In genomic region chr13:109162248-109163051, GRCh38 we compare ENCODE assay signal across 8 cellular contexts.
DNase-seq lines count a peak whose midpoint lies in the region; ATAC-seq and FAIRE-seq lines count a peak whose summit lies in the region.
"Had no signal": no experiment of that assay in that cellular context is flagged by ENCODE, and none has a peak within 500 bp of the region (broad histone marks: within the 10 kb centered on the region; RNA-seq: fewer than 3 reads in every experiment).

No MANE protein-coding gene starts in this region.

- H3K36me3 ChIP-seq in esophagus (ENCODE audit: control insufficient read depth in 2 of 2, insufficient read depth in 2 of 2, low read length in 1 of 2) = no peaks in the 10 kb centered on the region

- no peak overlapping the region for H3K4me3 ChIP-seq in esophagus (ENCODE audit: low read depth in 1 of 2, low read length in 2 of 2)
- H3K4me3 ChIP-seq: SK-N-MC had no signal

- ATAC-seq in GM18873 (IDR thresholded peaks at IDR 0.05; ENCODE audit: low FRiP score, unreplicated experiment) (peak; percentile 83), HG02610 (IDR thresholded peaks at IDR 0.05; ENCODE audit: unreplicated experiment) (peak; percentile 80)

- peak; percentile 97 for DNase-seq in MV-4-11 (lab: John Stamatoyannopoulos, UW)
- no peak for DNase-seq in RCC 7860 (ENCODE audit: low spot score)
- DNase-seq in urothelium cell line (ENCODE audit: low spot score) = no peak
- no peak for DNase-seq in SK-N-DZ (ENCODE audit: low spot score)

- peak overlapping the region; percentile 41 to 61 for H3K27ac ChIP-seq in esophagus (ENCODE audit: low read depth in 2 of 2, low read length in 1 of 2)
- H3K27ac ChIP-seq: SK-N-MC had no signal

- H3K9me3 ChIP-seq in esophagus (ENCODE audit: control insufficient read depth in 2 of 2, insufficient read depth in 1 of 2, low read depth in 1 of 2, low read length in 1 of 2) = no peaks in the 10 kb centered on the region

- H3K4me1 ChIP-seq in esophagus (ENCODE audit: control insufficient read depth in 2 of 2, insufficient read depth in 2 of 2, low read length in 1 of 2) = peaks cover 0 to 3% of the 10 kb centered on the region in 2 donors

- WGBS in esophagus, 2 donors = 55 to 58% methylated on average over 8 of the region's 8 CpGs

- no peak for FAIRE-seq in RCC 7860 (lab: Jason Lieb, UNC)
- no peak for FAIRE-seq in urothelium cell line (lab: Jason Lieb, UNC)

- no peaks in the 10 kb centered on the region for H3K27me3 ChIP-seq in esophagus (ENCODE audit: control insufficient read depth in 1 of 2, insufficient read depth in 2 of 2, low read length in 2 of 2)
